In the genomic region with DNA sequence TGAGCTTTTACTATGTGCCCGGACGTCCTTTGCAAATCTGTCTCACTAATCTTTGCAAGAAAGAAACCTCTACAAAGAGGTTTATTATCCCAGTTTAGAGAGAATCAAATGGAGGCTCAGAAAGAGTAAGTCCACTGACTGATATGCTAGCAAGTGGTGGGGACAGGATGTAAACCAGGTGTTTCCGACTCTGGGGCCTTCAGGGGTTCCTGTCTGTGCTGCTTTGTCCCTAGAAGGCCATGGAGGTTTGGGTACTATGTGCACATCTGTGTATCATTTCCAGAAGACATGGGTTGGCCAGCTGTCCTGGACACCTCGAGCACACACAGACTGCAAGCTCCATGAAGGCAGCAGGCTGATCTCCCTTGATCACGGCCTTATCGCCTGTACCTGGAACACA, we compare ENCODE assay signal across 13 cellular contexts. TPM values are rescaled to one million over a fixed set of nuclear protein-coding genes. Genes with fewer than 3 reads are reported as not detected.
DNase-seq lines count a peak whose midpoint lies in the region; ATAC-seq lines count a peak whose summit lies in the region.
"Had no signal": no experiment of that assay in that cellular context is flagged by ENCODE, and none has a peak within 500 bp of the region (broad histone marks: within the 10 kb centered on the region; RNA-seq: fewer than 3 reads in every experiment).

No MANE protein-coding gene starts in this region.

- peak overlapping the region; percentile 75 to 92 (median 88) for H3K4me2 ChIP-seq in BLaER1 treated with 17β-estradiol and CSF1 and Interleukin-3, amounts not matched to agents 10 nM and 100 nM

- peak overlapping the region in 9 of 11 experiments; percentile 90 to 96 (median 93); a peak in 15 of 22 replicates for H3K9ac ChIP-seq in BLaER1 treated with 17β-estradiol and CSF1 and Interleukin-3, amounts not matched to agents 10 nM and 100 nM
- no peak overlapping the region for H3K9ac ChIP-seq in HUES64 (ENCODE audit: low read depth, low read length)
- H3K9ac ChIP-seq in mucosa of rectum (ENCODE audit: low read depth in 1 of 2, low read length in 2 of 2) = peak overlapping the region in 1 of 2 donors; percentile 87

- no peaks in the 10 kb centered on the region for H3K9me3 ChIP-seq in BLaER1 treated with 17β-estradiol and CSF1 and Interleukin-3, amounts not matched to agents 10 nM and 100 nM (replicated peaks in 1 of 11)
- H3K9me3 ChIP-seq in HUES64 (ENCODE audit: insufficient read depth, low read depth, low read length) (no peaks in the 10 kb centered on the region), mucosa of rectum (ENCODE audit: control insufficient read depth in 2 of 2, low read length in 2 of 2) (no peaks in the 10 kb centered on the region)

- DNase-seq in activated naive CD4-positive, alpha-beta T cell treated with anti-CD3 and anti-CD28 coated beads, Interleukin-2, amount 50 U/mL, for 72 hours (ENCODE audit: low spot score in 2 of 2) = no peak
- DNase-seq in cerebellum (ENCODE audit: low spot score) (no peak), A172 (ENCODE audit: low spot score) (no peak)
- DNase-seq: activated CD4-positive, CD25-positive, alpha-beta regulatory T cell treated with anti-CD3 and anti-CD28 coated beads, Interleukin-2, amount 50 U/mL, for 72 hours; caudate nucleus; hypothalamus; KBM-7; NCI-H82 had no signal

- ATAC-seq in activated naive CD4-positive, alpha-beta T cell treated with anti-CD3 and anti-CD28 coated beads, Interleukin-2, amount 50 U/mL, for 72 hours = no peak
- ATAC-seq in GM21737 (IDR thresholded peaks at IDR 0.05; ENCODE audit: unreplicated experiment) = no peak
- no peak for ATAC-seq in GM19023 (IDR thresholded peaks at IDR 0.05; ENCODE audit: unreplicated experiment)

- H3K4me3 ChIP-seq in BLaER1 treated with 17β-estradiol and CSF1 and Interleukin-3, amounts not matched to agents 10 nM and 100 nM = peak overlapping the region in 6 of 10 experiments; percentile 60 to 73 (median 68); a peak in 10 of 20 replicates
- H3K4me3 ChIP-seq in HUES64 (ENCODE audit: low read length) = peak overlapping the region; percentile 82; the same call in 1 of the 2 replicates
- H3K4me3 ChIP-seq in mucosa of rectum (ENCODE audit: low read length in 2 of 2) = peak overlapping the region; percentile 91 to 98

- 93% methylated on average over 6 of the region's 6 CpGs for WGBS in HUES64

- no peaks in the 10 kb centered on the region for H3K27me3 ChIP-seq in BLaER1 treated with 17β-estradiol and CSF1 and Interleukin-3, amounts not matched to agents 10 nM and 100 nM
- H3K27me3 ChIP-seq in HUES64 (ENCODE audit: insufficient read depth, low read length) = no peaks in the 10 kb centered on the region
- H3K27me3 ChIP-seq in mucosa of rectum (ENCODE audit: control insufficient read depth in 2 of 2, insufficient read depth in 2 of 2, low read length in 2 of 2) = no peaks in the 10 kb centered on the region

- H3K27ac ChIP-seq in BLaER1 treated with 17β-estradiol and CSF1 and Interleukin-3, amounts not matched to agents 10 nM and 100 nM = peak overlapping the region in 7 of 11 experiments; percentile 89 to 96 (median 93); a peak in 10 of 22 replicates
- H3K27ac ChIP-seq in HUES64 (ENCODE audit: low read depth, low read length) (no peak overlapping the region), mucosa of rectum (ENCODE audit: low read depth in 2 of 2, low read length in 2 of 2) (peak overlapping the region in 1 of 2 donors; percentile 90)

- peaks cover 6 to 9% of the 10 kb centered on the region in 2 donors for H3K36me3 Mint-ChIP-seq in activated naive CD4-positive, alpha-beta T cell treated with anti-CD3 and anti-CD28 coated beads, Interleukin-2, amount 50 U/mL, for 72 hours

- peak overlapping the region; percentile 99 to 100 for H3K27ac Mint-ChIP-seq in activated naive CD4-positive, alpha-beta T cell treated with anti-CD3 and anti-CD28 coated beads, Interleukin-2, amount 50 U/mL, for 72 hours

- H3K9me3 Mint-ChIP-seq in activated naive CD4-positive, alpha-beta T cell treated with anti-CD3 and anti-CD28 coated beads, Interleukin-2, amount 50 U/mL, for 72 hours = no peaks in the 10 kb centered on the region

- peaks cover 35 to 57% (median 49%) of the 10 kb centered on the region in 10 experiments for H3K4me1 ChIP-seq in BLaER1 treated with 17β-estradiol and CSF1 and Interleukin-3, amounts not matched to agents 10 nM and 100 nM
- H3K4me1 ChIP-seq in HUES64 (ENCODE audit: insufficient read depth, low read length) (no peaks in the 10 kb centered on the region), mucosa of rectum (ENCODE audit: control insufficient read depth in 2 of 2, insufficient read depth in 2 of 2, low read length in 2 of 2) (peaks cover 4 to 5% of the 10 kb centered on the region in 2 donors)

- peaks cover 8 to 24% (median 12%) of the 10 kb centered on the region in 11 experiments; a peak in 21 of 22 replicates for H3K36me3 ChIP-seq in BLaER1 treated with 17β-estradiol and CSF1 and Interleukin-3, amounts not matched to agents 10 nM and 100 nM
- H3K36me3 ChIP-seq in HUES64 (ENCODE audit: insufficient read depth, low read length) (peaks cover 10% of the 10 kb centered on the region), mucosa of rectum (ENCODE audit: control insufficient read depth in 2 of 2, insufficient read depth in 2 of 2, low read length in 2 of 2) (peaks cover 6 to 19% of the 10 kb centered on the region in 2 donors)

- peaks cover 0 to 17% (median 0%) of the 10 kb centered on the region in 11 experiments; a peak in 6 of 22 replicates for H4K20me1 ChIP-seq in BLaER1 treated with 17β-estradiol and CSF1 and Interleukin-3, amounts not matched to agents 10 nM and 100 nM

RNA-seq across cellular contexts. Expression of gene KPTN, which starts 1.2 kb away (rescaled TPM):
- 22.5 TPM for polyA plus RNA-seq in HUES64 (2013, experiment 1 of 2)
- polyA plus RNA-seq in HUES64 (2013, experiment 2 of 2) = 24.7 TPM
- 10 to 100 TPM; 15.3 to 24.8 TPM for total RNA-seq in activated naive CD4-positive, alpha-beta T cell treated with anti-CD3 and anti-CD28 coated beads, Interleukin-2, amount 50 U/mL, for 72 hours
- total RNA-seq in cerebellum = 5.9 TPM
- 3.0 and 4.2 TPM in 2 replicates for total RNA-seq in A172 (2014; rRNA removed; shearing (Covaris generic))

RNA-seq across cellular contexts. Expression of gene SLC8A2, which starts 13.5 kb away (rescaled TPM):
- polyA plus RNA-seq in HUES64 (2013, experiment 1 of 2) = 3.0 TPM
- polyA plus RNA-seq in HUES64 (2013, experiment 2 of 2) = 3.4 TPM
- under 1 TPM; 0.11 to 0.41 TPM for total RNA-seq in activated naive CD4-positive, alpha-beta T cell treated with anti-CD3 and anti-CD28 coated beads, Interleukin-2, amount 50 U/mL, for 72 hours
- 26.5 TPM for total RNA-seq in cerebellum
- not detected in 2 replicates for total RNA-seq in A172 (2014; rRNA removed; shearing (Covaris generic))

RNA-seq across cellular contexts. Expression of gene NAPA, which starts 29.7 kb away (rescaled TPM):
- 55.1 TPM for polyA plus RNA-seq in HUES64 (2013, experiment 1 of 2)
- polyA plus RNA-seq in HUES64 (2013, experiment 2 of 2) = 49.1 TPM
- 10 to 100 TPM; 69.7 to 78.5 TPM for total RNA-seq in activated naive CD4-positive, alpha-beta T cell treated with anti-CD3 and anti-CD28 coated beads, Interleukin-2, amount 50 U/mL, for 72 hours
- total RNA-seq in cerebellum = 39.9 TPM
- 70.1 and 91.7 TPM in 2 replicates for total RNA-seq in A172 (2014; rRNA removed; shearing (Covaris generic))

Comparison
In these comparisons a context has a peak if more than half of its experiments do, and no peak if none do; other contexts are left out.
1. RNA of gene SLC8A2, which starts 13.5 kb away (total RNA-seq): 26.5 TPM in cerebellum (single experiment); 0.11 to 0.41 TPM in activated naive CD4-positive, alpha-beta T cell treated with anti-CD3 and anti-CD28 coated beads, Interleukin-2, amount 50 U/mL, for 72 hours and not detected in A172; every median in the first group is over 10 times any median in the second.
2. Peak in every context shown above with its lines, with median percentiles within 50 percentile points of each other: H3K4me3 ChIP-seq.